1 cellular context compared by ENCODE assay signal in the genomic region with DNA sequence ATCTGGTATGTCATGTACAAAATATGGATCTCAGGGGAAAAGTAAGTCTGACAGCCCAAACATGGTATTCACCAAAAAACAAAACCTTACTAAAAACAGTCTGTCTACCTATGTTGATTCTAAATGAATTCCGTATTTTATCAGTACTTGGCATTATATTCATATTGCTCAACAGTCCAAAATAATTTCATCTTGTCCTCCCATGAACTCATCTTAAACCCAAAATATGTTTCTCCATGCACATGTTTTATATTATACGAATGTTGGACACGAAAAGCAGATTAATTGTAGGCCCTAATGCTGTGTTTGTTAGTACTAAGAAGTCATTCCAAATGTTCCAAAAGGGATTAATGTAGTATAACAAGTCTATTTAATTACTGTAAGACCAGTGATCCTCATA.
TF ChIP-seq lines count a peak whose summit lies in the region.

No MANE protein-coding gene starts in this region.

TF ChIP-seq in HEK293, 187 proteins besides CTCF, POLR2A, EP300 and RAD21:
- TF ChIP-seq REPIN1 (tag by site-specific recombination; IDR thresholded peaks at IDR 0.05; ENCODE audit: low read depth) (no peak), ZNF133 (tag by site-specific recombination; IDR thresholded peaks at IDR 0.05) (peak; percentile 62; the same call in 1 of the 2 replicates), KLF7 (tag by site-specific recombination; IDR thresholded peaks at IDR 0.05; ENCODE audit: borderline replicate concordance) (no peak), ZNF555 (tag by site-specific recombination; conservative IDR thresholded peaks at IDR 0.05) (no peak)
TF ChIP-seq in HEK293: peak in this region for 1.
